ENCODE assay signal across 9 cellular contexts in genomic region chr1:147389532-147390184, GRCh38.
DNase-seq lines count a peak whose midpoint lies in the region; ATAC-seq, FAIRE-seq and TF ChIP-seq lines count a peak whose summit lies in the region.
"Had no signal": no experiment of that assay in that cellular context is flagged by ENCODE, and none has a peak within 500 bp of the region (broad histone marks: within the 10 kb centered on the region; RNA-seq: fewer than 3 reads in every experiment).

No MANE protein-coding gene starts in this region.

- no peak overlapping the region for H3K27ac Mint-ChIP-seq in activated naive CD8-positive, alpha-beta T cell treated with anti-CD3 and anti-CD28 coated beads, Interleukin-2, amount 10 ng/mL, durations not matched to agents 7 days and 5 days
- no peak overlapping the region for H3K27ac Mint-ChIP-seq in activated naive CD8-positive, alpha-beta T cell treated with anti-CD3 and anti-CD28 coated beads for 36 hours
- H3K27ac Mint-ChIP-seq in memory B cell: no peak overlapping the region
- H3K27ac Mint-ChIP-seq: dendritic cell treated with granulocyte-macrophage colony-stimulating factor and Interleukin-4, amounts not matched to agents 40 ng/mL and 50 ng/mL, for 4 days had no signal

- no peaks in the 10 kb centered on the region for H3K9me3 Mint-ChIP-seq in activated naive CD8-positive, alpha-beta T cell treated with anti-CD3 and anti-CD28 coated beads, Interleukin-2, amount 10 ng/mL, durations not matched to agents 7 days and 5 days
- H3K9me3 Mint-ChIP-seq in activated naive CD8-positive, alpha-beta T cell treated with anti-CD3 and anti-CD28 coated beads for 36 hours: peaks cover 3% of the 10 kb centered on the region
- peaks cover 3% of the 10 kb centered on the region for H3K9me3 Mint-ChIP-seq in memory B cell
- H3K9me3 Mint-ChIP-seq: dendritic cell treated with granulocyte-macrophage colony-stimulating factor and Interleukin-4, amounts not matched to agents 40 ng/mL and 50 ng/mL, for 4 days had no signal

- H3K4me1 Mint-ChIP-seq in activated naive CD8-positive, alpha-beta T cell treated with anti-CD3 and anti-CD28 coated beads, Interleukin-2, amount 10 ng/mL, durations not matched to agents 7 days and 5 days: no peaks in the 10 kb centered on the region
- H3K4me1 Mint-ChIP-seq in activated naive CD8-positive, alpha-beta T cell treated with anti-CD3 and anti-CD28 coated beads for 36 hours: peaks cover 5% of the 10 kb centered on the region
- H3K4me1 Mint-ChIP-seq in memory B cell: peaks cover 4% of the 10 kb centered on the region

- H3K23me2 ChIP-seq in H1 (ENCODE audit: low read depth, low read length): no peaks in the 10 kb centered on the region

- TF ChIP-seq RAD21 in H1 (IDR thresholded peaks at IDR 0.05 in 1 of 2, conservative IDR thresholded peaks at IDR 0.05 in 1 of 2; ENCODE audit: low read depth in 2 of 2, low read length in 2 of 2): peak; percentile 83 to 89

- H3K27me3 Mint-ChIP-seq in activated naive CD8-positive, alpha-beta T cell treated with anti-CD3 and anti-CD28 coated beads, Interleukin-2, amount 10 ng/mL, durations not matched to agents 7 days and 5 days: peaks cover 18% of the 10 kb centered on the region
- peaks cover 19% of the 10 kb centered on the region for H3K27me3 Mint-ChIP-seq in activated naive CD8-positive, alpha-beta T cell treated with anti-CD3 and anti-CD28 coated beads for 36 hours
- peaks cover 9% of the 10 kb centered on the region for H3K27me3 Mint-ChIP-seq in memory B cell

- no peaks in the 10 kb centered on the region for H3K79me1 ChIP-seq in H1 (ENCODE audit: low read depth, low read length)

- peak overlapping the region; percentile 55; the same call in 1 of the 2 replicates for H2BK20ac ChIP-seq in H1 (ENCODE audit: low read length)

- no peak overlapping the region for H3K4ac ChIP-seq in H1 (replicated peaks; ENCODE audit: insufficient read length, low read depth, low read length)

- H4K5ac ChIP-seq in H1 (ENCODE audit: insufficient read length, low read depth, low read length): no peak overlapping the region

- no peak overlapping the region for H3K4me2 ChIP-seq in H1 (ENCODE audit: insufficient read depth in 1 of 2, low read depth in 2 of 2, low read length in 2 of 2)

- no peaks in the 10 kb centered on the region for H3K27me3 ChIP-seq in H1 (replicated peaks in 1 of 4; ENCODE audit: control insufficient read depth in 3 of 4, extremely low read depth in 1 of 4, insufficient read depth in 3 of 4, low read length in 3 of 4)

- no peak overlapping the region for H3K27ac ChIP-seq in H1 (ENCODE audit: low read depth, low read length)

- no peak overlapping the region for H3K9ac ChIP-seq in H1 (replicated peaks in 1 of 4; ENCODE audit: extremely low read depth in 1 of 4, low read depth in 3 of 4, low read length in 3 of 4)

- ATAC-seq in activated naive CD8-positive, alpha-beta T cell treated with anti-CD3 and anti-CD28 coated beads, Interleukin-2, amount 10 ng/mL, durations not matched to agents 7 days and 5 days (ENCODE audit: low read depth): peak; percentile 33
- no peak for ATAC-seq in memory B cell (ENCODE audit: low read depth)
- no peak for ATAC-seq in GM18909 (IDR thresholded peaks at IDR 0.05; ENCODE audit: poor library complexity, unreplicated experiment)

- POLR2A ChIA-PET in activated naive CD8-positive, alpha-beta T cell treated with anti-CD3 and anti-CD28 coated beads, Interleukin-2, amount 10 ng/mL, durations not matched to agents 7 days and 5 days (lab: Charles Lee): no interaction called here
- POLR2A ChIA-PET in H1 (lab: Charles Lee; ENCODE audit: partially characterized antibody): interaction anchor here (1.1 kb wide), 1 partner anchor 116 kb away, joined by 4 read pairs; no protein-coding TSS in a partner anchor

- no peak overlapping the region for H2BK120ac ChIP-seq in H1 (replicated peaks; ENCODE audit: low read depth, low read length)

- H3K4me3 Mint-ChIP-seq in activated naive CD8-positive, alpha-beta T cell treated with anti-CD3 and anti-CD28 coated beads, Interleukin-2, amount 10 ng/mL, durations not matched to agents 7 days and 5 days: no peak overlapping the region
- H3K4me3 Mint-ChIP-seq in activated naive CD8-positive, alpha-beta T cell treated with anti-CD3 and anti-CD28 coated beads for 36 hours: no peak overlapping the region
- no peak overlapping the region for H3K4me3 Mint-ChIP-seq in memory B cell
- H3K4me3 Mint-ChIP-seq: dendritic cell treated with granulocyte-macrophage colony-stimulating factor and Interleukin-4, amounts not matched to agents 40 ng/mL and 50 ng/mL, for 4 days had no signal

- H3K56ac ChIP-seq in H1 (replicated peaks; ENCODE audit: insufficient read length, low read depth, low read length): no peak overlapping the region

- H2BK12ac ChIP-seq in H1 (ENCODE audit: low read depth, low read length): peak overlapping the region; percentile 87

- H2AFZ ChIP-seq in H1 (ENCODE audit: low read length): peak overlapping the region; percentile 94

- peaks cover 0 to 6% of the 10 kb centered on the region in 2 experiments; a peak in 1 of 4 replicates for H3K9me3 ChIP-seq in H1 (ENCODE audit: insufficient read depth in 2 of 2, low read depth in 1 of 2, low read length in 1 of 2)

- peak overlapping the region; percentile 72; the same call in 1 of the 2 replicates for H4K8ac ChIP-seq in H1 (ENCODE audit: extremely low read depth, insufficient read depth, low read length)

- H3K4me1 ChIP-seq in H1 (replicated peaks in 1 of 4; ENCODE audit: control insufficient read depth in 3 of 4, insufficient read depth in 4 of 4, low read length in 3 of 4): peaks cover 0 to 4% (median 0%) of the 10 kb centered on the region in 4 experiments; a peak in 3 of 7 replicates

- 82% methylated on average over 8 of the region's 8 CpGs; no CpG with 5 or more reads in 1 of the 2 experiments for WGBS in H1 (ENCODE audit: extremely low coverage in 1 of 2, insufficient coverage in 1 of 2, insufficient read length in 1 of 2, insufficient replicate concordance in 2 of 2, low coverage in 1 of 2, low lambda C conversion rate in 2 of 2, missing lambda C conversion rate in 1 of 2), 2 experiments

- H3K23ac ChIP-seq in H1 (ENCODE audit: insufficient read length): no peak overlapping the region

- H3K79me2 ChIP-seq in H1 (ENCODE audit: control insufficient read depth in 1 of 2, insufficient read depth in 2 of 2, low read length in 2 of 2): no peaks in the 10 kb centered on the region

- no peaks in the 10 kb centered on the region for H4K20me1 ChIP-seq in H1 (replicated peaks in 1 of 2; ENCODE audit: control insufficient read depth in 1 of 2, insufficient read depth in 2 of 2, low read length in 2 of 2)

- TF ChIP-seq CTCF in H1 (IDR thresholded peaks at IDR 0.05; ENCODE audit: control extremely low read depth in 1 of 3, insufficient read depth in 1 of 3, low read depth in 1 of 3, low read length in 3 of 3): peak in 2 of 3 experiments; percentile 75 to 82; a peak in 3 of 4 replicates

- H2BK15ac ChIP-seq in H1 (ENCODE audit: low read length): no peak overlapping the region

- no peak for DNase-seq in activated naive CD8-positive, alpha-beta T cell treated with anti-CD3 and anti-CD28 coated beads, Interleukin-2, amount 10 ng/mL, durations not matched to agents 7 days and 5 days
- DNase-seq in activated naive CD8-positive, alpha-beta T cell treated with anti-CD3 and anti-CD28 coated beads for 36 hours: no peak
- DNase-seq in KG1 (lab: John Stamatoyannopoulos, UW): peak; percentile 1
- peak; percentile 65 for DNase-seq in RKO (ENCODE audit: low spot score)
- DNase-seq in H1 (ENCODE audit: low read depth in 1 of 2, low spot score in 2 of 2): peak; percentile 15 to 62
- peak; percentile 15 to 18 for DNase-seq in memory B cell (ENCODE audit: low spot score in 2 of 2)
- DNase-seq in stimulated activated CD4-positive, alpha-beta T cell treated with anti-CD3 and anti-CD28 coated beads, Interleukin-2, amount 100 ng/mL, for 48 hours: no peak

- CTCF ChIA-PET in H1 (lab: Charles Lee; ENCODE audit: partially characterized antibody): interaction anchor here (0.8 to 3.2 kb wide), 29 partner anchors 10 to 1016 kb away, joined by 3 to 45 read pairs (median 4); no protein-coding TSS in a partner anchor

- H2AK5ac ChIP-seq in H1 (ENCODE audit: low read depth, low read length): no peak overlapping the region

- H4K91ac ChIP-seq in H1 (replicated peaks; ENCODE audit: insufficient read length, low read length): no peak overlapping the region

- H3K14ac ChIP-seq in H1 (ENCODE audit: insufficient read length): no peak overlapping the region

- TF ChIP-seq EP300 in H1 (IDR thresholded peaks at IDR 0.05; ENCODE audit: borderline replicate concordance in 1 of 2, low read depth in 2 of 2, low read length in 2 of 2): no peak

- no peaks in the 10 kb centered on the region for H3K36me3 Mint-ChIP-seq in activated naive CD8-positive, alpha-beta T cell treated with anti-CD3 and anti-CD28 coated beads, Interleukin-2, amount 10 ng/mL, durations not matched to agents 7 days and 5 days
- no peaks in the 10 kb centered on the region for H3K36me3 Mint-ChIP-seq in activated naive CD8-positive, alpha-beta T cell treated with anti-CD3 and anti-CD28 coated beads for 36 hours
- H3K36me3 Mint-ChIP-seq in memory B cell: no peaks in the 10 kb centered on the region

- no peak for TF ChIP-seq POLR2A in H1 (IDR thresholded peaks at IDR 0.05; ENCODE audit: control extremely low read depth in 1 of 2, low read depth in 2 of 2, low read length in 2 of 2)

- no peaks in the 10 kb centered on the region for H3K36me3 ChIP-seq in H1 (ENCODE audit: control insufficient read depth in 2 of 4, insufficient read depth in 4 of 4, low read length in 3 of 4)

- 0 out of 2 replicates have a peak overlapping the region, but pooled peaks have one; percentile 35 for H2BK5ac ChIP-seq in H1 (ENCODE audit: low read depth, low read length)

- H3K4me3 ChIP-seq in H1 (ENCODE audit: extremely low read depth in 1 of 4, insufficient read depth in 2 of 4, low read depth in 3 of 4, low read length in 4 of 4): no peak overlapping the region

- FAIRE-seq in H1 (lab: Jason Lieb, UNC): peak; percentile 99

- no peak overlapping the region for H3K18ac ChIP-seq in H1 (ENCODE audit: extremely low read depth, low read length)

TF ChIP-seq in H1, 55 proteins besides CTCF, POLR2A, EP300 and RAD21 (continues in another document):
- TF ChIP-seq YY1 (IDR thresholded peaks at IDR 0.05; ENCODE audit: low read depth, low read length): no peak
- no peak for TF ChIP-seq NANOG (IDR thresholded peaks at IDR 0.05; ENCODE audit: insufficient read depth, low read depth, low read length, poor library complexity, severe bottlenecking)
- TF ChIP-seq TAF1 (IDR thresholded peaks at IDR 0.05; ENCODE audit: low read depth, low read length): no peak
- TF ChIP-seq FOSL1 (IDR thresholded peaks at IDR 0.05; ENCODE audit: insufficient read depth, low read depth, low read length): no peak
- TF ChIP-seq CHD2 (IDR thresholded peaks at IDR 0.05; ENCODE audit: low read length): no peak
- TF ChIP-seq SP2 (IDR thresholded peaks at IDR 0.05; ENCODE audit: low read length): no peak
- TF ChIP-seq, protein P1, sequence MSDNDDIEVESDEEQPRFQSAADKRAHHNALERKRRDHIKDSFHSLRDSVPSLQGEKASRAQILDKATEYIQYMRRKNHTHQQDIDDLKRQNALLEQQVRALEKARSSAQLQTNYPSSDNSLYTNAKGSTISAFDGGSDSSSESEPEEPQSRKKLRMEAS (IDR thresholded peaks at IDR 0.05): peak; percentile 49
- TF ChIP-seq SIRT6 (IDR thresholded peaks at IDR 0.05; ENCODE audit: low read length): no peak

Comparison
In these comparisons a context has a peak if more than half of its experiments do, and no peak if none do; other contexts are left out.
1. DNase-seq: peak in KG1 (single experiment), RKO (single experiment), H1 (2 of 2) and memory B cell (2 of 2); none in activated naive CD8-positive, alpha-beta T cell treated with anti-CD3 and anti-CD28 coated beads, Interleukin-2, amount 10 ng/mL, durations not matched to agents 7 days and 5 days (single experiment), activated naive CD8-positive, alpha-beta T cell treated with anti-CD3 and anti-CD28 coated beads for 36 hours (single experiment) and stimulated activated CD4-positive, alpha-beta T cell treated with anti-CD3 and anti-CD28 coated beads, Interleukin-2, amount 100 ng/mL, for 48 hours (0 of 2).